Comparison of ENCODE assay signal across 21 cellular contexts in the genomic region with DNA sequence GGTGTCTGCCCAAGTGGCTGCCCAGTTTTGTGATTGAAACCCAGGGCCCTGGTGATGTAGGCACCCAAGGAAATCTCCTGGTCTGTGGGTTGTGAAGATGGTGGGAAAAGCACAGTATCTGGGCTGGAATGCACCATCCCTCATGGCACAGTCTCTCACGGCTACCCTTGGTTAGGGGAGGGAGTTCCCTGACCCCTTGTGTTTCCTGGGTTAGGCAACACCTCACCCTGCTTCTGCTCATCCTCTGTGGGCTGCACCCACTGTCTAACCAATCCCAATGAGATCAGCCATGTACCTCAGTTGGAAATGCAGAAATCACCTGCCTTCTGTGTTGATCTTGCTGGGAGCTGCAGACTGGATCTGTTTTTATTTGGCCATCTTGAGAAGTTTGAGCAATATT. TPM values are rescaled to one million over a fixed set of nuclear protein-coding genes. Genes with fewer than 3 reads are reported as not detected.
"Had no signal": no experiment of that assay in that cellular context is flagged by ENCODE, and none has a peak within 500 bp of the region (broad histone marks: within the 10 kb centered on the region; RNA-seq: fewer than 3 reads in every experiment).

No MANE protein-coding gene starts in this region.

- H3K27ac Mint-ChIP-seq: activated T-helper 2 cell treated with anti-CD3 and anti-CD28 coated beads, Interferon-gamma antibody, Interleukin-2, Interleukin-4, amounts not matched to agents 10 μg/mL and 5 μg/mL and 100 μg/mL, durations not matched to agents 14 hours and 24 hours and 36 hours; mesothelial cell of epicardium; naive B cell had no signal

- H3K9me3 ChIP-seq: testis had no signal

- H3K4me1 Mint-ChIP-seq: mesothelial cell of epicardium, naive B cell had no signal

- H3K4me3 ChIP-seq: esophagus squamous epithelium, right lobe of liver, testis had no signal

- H3K4me3 Mint-ChIP-seq: activated T-cell treated with anti-CD3 and anti-CD28 coated beads, Interleukin-2, amount 50 U/mL, for 4 hours; mesothelial cell of epicardium; naive B cell had no signal

- ATAC-seq: activated T-cell treated with anti-CD3 and anti-CD28 coated beads, Interleukin-2, amount 50 U/mL, for 4 hours; right lobe of liver; SK-N-SH treated with all-trans-retinoic acid at 6 μM for 48 hours had no signal

- H3K36me3 Mint-ChIP-seq: mesothelial cell of epicardium had no signal

- H3K27me3 ChIP-seq: esophagus squamous epithelium, right lobe of liver, testis had no signal

- H3K36me3 ChIP-seq: esophagus squamous epithelium, right lobe of liver had no signal

- H3K27ac ChIP-seq: epithelial cell of prostate, esophagus squamous epithelium, right lobe of liver, testis had no signal

- DNase-seq: activated CD4-positive, alpha-beta T cell treated with anti-CD3 and anti-CD28 coated beads for 4 hours; activated CD4-positive, alpha-beta T cell treated with anti-CD3 and anti-CD28 coated beads, Interleukin-2, amount 50 U/mL, for 48 hours; activated CD4-positive, CD25-positive, alpha-beta regulatory T cell; activated CD8-positive, alpha-beta memory T cell treated with anti-CD3 and anti-CD28 coated beads, Interleukin-2, amount 50 U/mL, for 48 hours; activated T-cell treated with anti-CD3 and anti-CD28 coated beads, Interleukin-2, amount 50 U/mL, for 4 hours; amygdala; central memory CD4-positive, alpha-beta T cell; esophagus squamous epithelium; foreskin melanocyte; islet precursor cell; naive B cell; right lobe of liver; stimulated activated CD4-positive, alpha-beta T cell treated with anti-CD3 and anti-CD28 coated beads, Interleukin-2, amount 100 ng/mL, for 48 hours; stimulated activated naive CD4-positive, alpha-beta T cell treated with Interleukin-2 at 50 U/mL for 16 hours; testis; trophoblast cell had no signal

- H3K4me1 ChIP-seq: esophagus squamous epithelium, right lobe of liver, testis had no signal

RNA-seq across cellular contexts. Expression of gene GIMAP4, which starts 27.6 kb away (rescaled TPM):
- total RNA-seq: mesothelial cell of epicardium, osteoblast had no signal

RNA-seq across cellular contexts. Expression of gene GIMAP6, which starts 37.4 kb away (rescaled TPM):
- total RNA-seq: mesothelial cell of epicardium had no signal
